In the genomic region with DNA sequence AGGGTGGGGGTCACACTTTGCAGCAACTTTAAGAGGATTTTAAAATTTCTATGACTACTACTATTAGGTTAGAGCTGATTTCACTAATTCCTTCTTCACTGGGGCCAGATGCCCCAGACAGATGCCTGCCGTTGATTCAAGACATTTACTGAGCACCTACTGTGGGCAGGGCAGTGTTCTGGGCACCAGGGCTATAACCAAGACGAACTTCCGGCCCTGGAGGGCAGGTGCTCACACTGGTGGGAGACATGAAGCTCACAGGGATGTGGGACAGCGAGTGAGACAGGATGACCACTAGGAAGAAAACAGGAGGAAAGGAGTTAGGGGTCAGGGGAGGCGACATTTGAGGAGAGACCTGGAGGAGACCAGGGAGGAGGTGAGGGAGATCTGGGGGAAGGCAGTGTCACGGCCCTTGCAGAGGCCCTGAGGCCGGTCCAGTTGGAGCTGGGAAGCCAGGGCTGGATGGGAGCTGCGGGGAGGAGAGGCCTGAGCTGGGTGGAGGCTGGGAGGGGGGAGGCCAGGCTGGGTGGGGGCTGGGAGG, we compare ENCODE assay signal across 19 cellular contexts. TPM values are rescaled to one million over a fixed set of nuclear protein-coding genes. Genes with fewer than 3 reads are reported as not detected.
DNase-seq lines count a peak whose midpoint lies in the region; ATAC-seq and TF ChIP-seq lines count a peak whose summit lies in the region.
"Had no signal": no experiment of that assay in that cellular context is flagged by ENCODE, and none has a peak within 500 bp of the region (broad histone marks: within the 10 kb centered on the region; RNA-seq: fewer than 3 reads in every experiment).

No MANE protein-coding gene starts in this region.

- no peaks in the 10 kb centered on the region for H3K27me3 ChIP-seq in hepatocyte
- no peaks in the 10 kb centered on the region for H3K27me3 ChIP-seq in smooth muscle cell (ENCODE audit: low read depth)

- H3K27ac ChIP-seq in hepatocyte (peak overlapping the region; percentile 94), smooth muscle cell (ENCODE audit: low read depth) (peak overlapping the region; percentile 47)
- H3K27ac ChIP-seq: WERI-Rb-1 had no signal

- 46% methylated on average over 7 of the region's 8 CpGs for WGBS in hepatocyte (ENCODE audit: low lambda C conversion rate, missing lambda C conversion rate)
- WGBS in smooth muscle cell (ENCODE audit: low lambda C conversion rate), result 36% methylated on average over 8 of the region's 8 CpGs

- H3K4me1 Mint-ChIP-seq in activated T-cell treated with anti-CD3 and anti-CD28 coated beads, Interleukin-2, amount 50 U/mL, for 72 hours (ENCODE audit: low read depth), result peaks cover 8% of the 10 kb centered on the region
- peaks cover 14% of the 10 kb centered on the region for H3K4me1 Mint-ChIP-seq in T-helper 17 cell
- H3K4me1 Mint-ChIP-seq: CD14-positive monocyte had no signal

- H3K36me3 ChIP-seq in hepatocyte (replicated peaks; ENCODE audit: insufficient read depth, low read depth) (no peaks in the 10 kb centered on the region), smooth muscle cell (ENCODE audit: low read depth) (no peaks in the 10 kb centered on the region)
- H3K36me3 ChIP-seq: WERI-Rb-1 had no signal

- no peak overlapping the region for H2AFZ ChIP-seq in hepatocyte
- H2AFZ ChIP-seq in smooth muscle cell (ENCODE audit: low read depth), result no peak overlapping the region

- H3K4me1 ChIP-seq in hepatocyte (ENCODE audit: insufficient read depth) (peaks cover 18% of the 10 kb centered on the region), smooth muscle cell (ENCODE audit: low read depth) (peaks cover 6% of the 10 kb centered on the region)

- no peaks in the 10 kb centered on the region for H3K27me3 Mint-ChIP-seq in activated T-cell treated with anti-CD3 and anti-CD28 coated beads, Interleukin-2, amount 50 U/mL, for 72 hours (ENCODE audit: low read depth)
- no peaks in the 10 kb centered on the region for H3K27me3 Mint-ChIP-seq in T-helper 17 cell
- H3K27me3 Mint-ChIP-seq: activated CD8-positive, alpha-beta memory T cell treated with anti-CD3 and anti-CD28 coated beads, Interleukin-2, amount 10 ng/mL, durations not matched to agents 7 days and 5 days; IgD-negative memory B cell had no signal

- no peak overlapping the region for H3K4me3 ChIP-seq in hepatocyte
- H3K4me3 ChIP-seq in smooth muscle cell, result no peak overlapping the region

- H3K9me3 ChIP-seq in T-helper 17 cell (ENCODE audit: control insufficient read depth, low read length, poor library complexity, severe bottlenecking) (no peaks in the 10 kb centered on the region), hepatocyte (ENCODE audit: low read depth) (no peaks in the 10 kb centered on the region), smooth muscle cell (replicated peaks; ENCODE audit: low read depth) (no peaks in the 10 kb centered on the region)

- no peak for DNase-seq in activated T-cell treated with anti-CD3 and anti-CD28 coated beads, Interleukin-2, amount 50 U/mL, for 72 hours
- DNase-seq in activated T-cell treated with anti-CD3 and anti-CD28 coated beads, Interleukin-2, amount 50 U/mL, for 48 hours, result no peak
- DNase-seq in T-helper 17 cell, result no peak
- DNase-seq in hepatocyte (ENCODE audit: low spot score), result no peak
- DNase-seq in smooth muscle cell (lab: John Stamatoyannopoulos, UW; ENCODE audit: unreplicated experiment), result no peak
- DNase-seq in NCI-H1105 treated with DMSO at 0.1 percent for 48 hours (lab: John Stamatoyannopoulos, UW), result no peak
- DNase-seq: activated CD8-positive, alpha-beta memory T cell treated with anti-CD3 and anti-CD28 coated beads, Interleukin-2, amount 10 ng/mL, durations not matched to agents 7 days and 5 days; central memory CD4-positive, alpha-beta T cell; effector memory CD4-positive, alpha-beta T cell; hypothalamus; MV-4-11; NCI-H2029 treated with DMSO at 0.1 percent for 48 hours; NCI-H748 treated with DMSO at 0.1 percent for 48 hours; WERI-Rb-1 had no signal

- H3F3A ChIP-seq in smooth muscle cell (ENCODE audit: low read depth), result peaks cover 4% of the 10 kb centered on the region

- H3K9ac ChIP-seq in smooth muscle cell (ENCODE audit: low read depth), result no peak overlapping the region

- H3K9me2 ChIP-seq in hepatocyte (replicated peaks; ENCODE audit: insufficient read depth), result no peaks in the 10 kb centered on the region

- H3K79me2 ChIP-seq in hepatocyte (peaks cover 16% of the 10 kb centered on the region), smooth muscle cell (ENCODE audit: low read depth) (no peaks in the 10 kb centered on the region)

- no peak for TF ChIP-seq CTCF in hepatocyte (IDR thresholded peaks at IDR 0.05; ENCODE audit: poor library complexity)
- no peak for TF ChIP-seq CTCF in smooth muscle cell (IDR thresholded peaks at IDR 0.05; ENCODE audit: borderline replicate concordance, insufficient read depth, poor library complexity, severe bottlenecking)

- ATAC-seq in activated T-cell treated with anti-CD3 and anti-CD28 coated beads, Interleukin-2, amount 50 U/mL, for 72 hours (replicated peaks in 1 of 2), result no peak
- ATAC-seq in T-helper 17 cell (no peak), GM18907 (IDR thresholded peaks at IDR 0.05; ENCODE audit: unreplicated experiment) (no peak), HG02981 (IDR thresholded peaks at IDR 0.05; ENCODE audit: unreplicated experiment) (no peak)
- ATAC-seq: activated CD8-positive, alpha-beta memory T cell treated with anti-CD3 and anti-CD28 coated beads, Interleukin-2, amount 10 ng/mL, durations not matched to agents 7 days and 5 days had no signal

- H3K36me3 Mint-ChIP-seq in activated T-cell treated with anti-CD3 and anti-CD28 coated beads, Interleukin-2, amount 50 U/mL, for 72 hours (ENCODE audit: insufficient read depth in 2 of 2), result no peaks in the 10 kb centered on the region
- no peaks in the 10 kb centered on the region for H3K36me3 Mint-ChIP-seq in T-helper 17 cell (ENCODE audit: low read depth)
- H3K36me3 Mint-ChIP-seq: IgD-negative memory B cell had no signal

- H3K27ac Mint-ChIP-seq in activated T-cell treated with anti-CD3 and anti-CD28 coated beads, Interleukin-2, amount 50 U/mL, for 72 hours, result peak overlapping the region; percentile 38
- peak overlapping the region; percentile 85 for H3K27ac Mint-ChIP-seq in T-helper 17 cell
- H3K27ac Mint-ChIP-seq: activated CD8-positive, alpha-beta memory T cell treated with anti-CD3 and anti-CD28 coated beads, Interleukin-2, amount 10 ng/mL, durations not matched to agents 7 days and 5 days had no signal

- peak overlapping the region; percentile 63 for H3K4me2 ChIP-seq in hepatocyte
- no peak overlapping the region for H3K4me2 ChIP-seq in smooth muscle cell

- no peaks in the 10 kb centered on the region for H3K9me3 Mint-ChIP-seq in activated T-cell treated with anti-CD3 and anti-CD28 coated beads, Interleukin-2, amount 50 U/mL, for 72 hours
- H3K9me3 Mint-ChIP-seq: IgD-negative memory B cell had no signal

- H3K4me3 Mint-ChIP-seq in activated T-cell treated with anti-CD3 and anti-CD28 coated beads, Interleukin-2, amount 50 U/mL, for 72 hours, result peak overlapping the region in 1 of 2 donors; percentile 39
- H3K4me3 Mint-ChIP-seq in T-helper 17 cell, result peak overlapping the region; percentile 85
- H3K4me3 Mint-ChIP-seq: activated CD8-positive, alpha-beta memory T cell treated with anti-CD3 and anti-CD28 coated beads, Interleukin-2, amount 10 ng/mL, durations not matched to agents 7 days and 5 days; IgD-negative memory B cell had no signal

- H4K20me1 ChIP-seq in hepatocyte (ENCODE audit: insufficient read depth, poor library complexity, severe bottlenecking) (no peaks in the 10 kb centered on the region), smooth muscle cell (ENCODE audit: low read depth) (no peaks in the 10 kb centered on the region)

RNA-seq across cellular contexts. Expression of gene TPGS1, which starts 9.7 kb away (rescaled TPM):
- 10 to 100 TPM; 11.9 to 12.1 TPM for total RNA-seq in activated T-cell treated with anti-CD3 and anti-CD28 coated beads, Interleukin-2, amount 50 U/mL, for 72 hours
- total RNA-seq in T-helper 17 cell (10 to 100 TPM; 24.3 to 24.8 TPM), hepatocyte (35.8 and 44.9 TPM in 2 replicates), smooth muscle cell (14.6 and 20.5 TPM in 2 replicates)
- polyA plus RNA-seq in hepatocyte (61.0 and 69.0 TPM in 2 replicates), smooth muscle cell (49.3 and 51.3 TPM in 2 replicates)

RNA-seq across cellular contexts. Expression of gene CDC34, which starts 14.6 kb away (rescaled TPM):
- total RNA-seq in activated T-cell treated with anti-CD3 and anti-CD28 coated beads, Interleukin-2, amount 50 U/mL, for 72 hours, result 10 to 100 TPM; 48.4 to 56.1 TPM
- total RNA-seq in T-helper 17 cell (10 to 100 TPM; 36.2 to 42.0 TPM), hepatocyte (89.9 and 105 TPM in 2 replicates), smooth muscle cell (67.7 and 72.7 TPM in 2 replicates)
- polyA plus RNA-seq in hepatocyte (196 and 197 TPM in 2 replicates), smooth muscle cell (151 and 159 TPM in 2 replicates)

RNA-seq across cellular contexts. Expression of gene MADCAM1, which starts 20.7 kb away (rescaled TPM):
- total RNA-seq in activated T-cell treated with anti-CD3 and anti-CD28 coated beads, Interleukin-2, amount 50 U/mL, for 72 hours, result under 1 TPM; 0.31 to 0.32 TPM
- total RNA-seq in T-helper 17 cell (under 1 TPM; 0.15 to 0.31 TPM), hepatocyte (1.2 and 4.0 TPM in 2 replicates), smooth muscle cell (not detected in 2 replicates)
- polyA plus RNA-seq in hepatocyte (1.8 and 2.9 TPM in 2 replicates), smooth muscle cell (0.24 TPM in 1 of 2 replicates, not detected in the other)
- polyA plus RNA-seq: CD14-positive monocyte had no signal

RNA-seq across cellular contexts. Expression of gene GZMM, which starts 26.9 kb away (rescaled TPM):
- total RNA-seq in activated T-cell treated with anti-CD3 and anti-CD28 coated beads, Interleukin-2, amount 50 U/mL, for 72 hours, result 10 to 100 TPM; 23.5 to 31.0 TPM
- total RNA-seq in T-helper 17 cell, result 10 to 100 TPM; 43.8 to 45.6 TPM
- not detected in 2 replicates for total RNA-seq in hepatocyte
- polyA plus RNA-seq in hepatocyte, result not detected in 2 replicates
- total RNA-seq in smooth muscle cell, result not detected in 2 replicates
- polyA plus RNA-seq in smooth muscle cell, result 0.23 and 0.64 TPM in 2 replicates
- total RNA-seq: pulmonary artery endothelial cell had no signal

RNA-seq across cellular contexts. Expression of gene BSG, which starts 55.4 kb away (rescaled TPM):
- total RNA-seq in activated T-cell treated with anti-CD3 and anti-CD28 coated beads, Interleukin-2, amount 50 U/mL, for 72 hours, result 100 to 1,000 TPM; 144 to 162 TPM
- total RNA-seq in T-helper 17 cell, result 100 to 1,000 TPM; 152 to 165 TPM
- 509 and 545 TPM in 2 replicates for total RNA-seq in hepatocyte
- polyA plus RNA-seq in hepatocyte, result 1,282 and 1,292 TPM in 2 replicates
- 431 and 469 TPM in 2 replicates for total RNA-seq in smooth muscle cell
- 971 and 1,057 TPM in 2 replicates for polyA plus RNA-seq in smooth muscle cell
